8 cellular contexts compared by ENCODE assay signal in the genomic region with DNA sequence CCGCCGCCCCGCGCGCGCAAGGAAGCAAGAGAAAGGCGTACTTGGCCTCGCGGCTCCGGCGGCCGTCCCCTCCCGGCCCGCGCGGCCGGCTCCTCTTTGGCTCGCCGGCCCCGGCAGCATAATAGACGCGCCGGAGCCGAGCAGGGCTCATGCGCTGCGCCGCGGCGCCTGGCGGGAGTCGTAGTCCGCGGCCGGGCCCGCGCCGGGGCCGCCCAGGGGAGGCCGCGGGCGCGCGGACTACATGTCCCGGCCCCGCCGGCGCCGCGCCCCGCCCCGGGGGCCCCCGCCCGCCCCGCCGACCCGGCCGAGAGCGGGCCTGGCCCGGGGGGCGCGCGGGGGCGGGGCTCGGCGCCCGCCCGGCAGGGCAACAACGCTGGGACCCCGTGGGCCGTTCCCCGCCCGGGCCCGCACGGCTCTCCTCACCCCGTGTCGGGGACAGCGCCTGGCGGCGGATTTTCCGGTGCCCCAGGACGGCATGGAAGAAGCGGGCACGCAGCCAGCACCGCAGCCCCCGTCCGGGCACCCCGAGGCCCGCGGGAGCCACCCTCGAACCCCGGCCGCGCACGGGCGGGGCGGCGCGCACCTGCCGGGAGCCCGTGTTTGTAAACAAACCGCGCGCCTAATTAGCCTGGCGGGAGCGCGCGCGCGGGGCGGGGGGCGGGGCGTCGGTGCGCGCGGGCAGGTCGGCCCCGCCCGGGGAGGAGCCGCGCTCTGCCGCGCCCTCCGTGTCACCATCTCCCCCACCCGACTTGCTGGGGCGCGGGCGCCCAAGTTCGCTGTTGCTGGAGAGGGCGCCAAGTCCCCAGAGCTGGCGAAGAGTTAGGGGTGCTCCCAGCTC. TPM values are rescaled to one million over a fixed set of nuclear protein-coding genes. Genes with fewer than 3 reads are reported as not detected.
DNase-seq lines count a peak whose midpoint lies in the region; ATAC-seq and TF ChIP-seq lines count a peak whose summit lies in the region.

TSS of gene BRD3 (minus strand) at position 123 of the 838 bp plus-strand sequence. CDS start 14,549 bp downstream, outside the sequence.

- peak within 1 kb of the TSS; percentile 79 for H3K27ac ChIP-seq in CD4-positive, alpha-beta T cell (ENCODE audit: low read depth, low read length)
- H3K27ac ChIP-seq in effector memory CD4-positive, alpha-beta T cell (ENCODE audit: insufficient read depth, low read length, poor library complexity, severe bottlenecking) = peak within 1 kb of the TSS; percentile 88
- no peak within 1 kb of the TSS for H3K27ac ChIP-seq in mesenchymal stem cell (ENCODE audit: low read length, poor library complexity, severe bottlenecking)

- peak within 1 kb of the TSS; percentile 80 to 82 for H3K14ac ChIP-seq in mesenchymal stem cell (ENCODE audit: low read length in 2 of 2)

- H4K8ac ChIP-seq in mesenchymal stem cell (ENCODE audit: low read length) = peak within 1 kb of the TSS; percentile 51

- peaks cover 19% of the 10 kb centered on the region for H3K4me1 ChIP-seq in effector memory CD4-positive, alpha-beta T cell (ENCODE audit: control insufficient read depth, insufficient read depth, low read length, poor library complexity, severe bottlenecking)
- peaks cover 18% of the 10 kb centered on the region for H3K4me1 ChIP-seq in mesenchymal stem cell (ENCODE audit: control insufficient read depth, insufficient read depth, low read depth, low read length)

- peak within 1 kb of the TSS; percentile 73 for H3K4me3 ChIP-seq in effector memory CD4-positive, alpha-beta T cell (ENCODE audit: insufficient read depth, low read depth, low read length, poor library complexity, severe bottlenecking)
- H3K4me3 ChIP-seq in mesenchymal stem cell (ENCODE audit: insufficient read depth in 1 of 2, low read depth in 1 of 2, low read length in 2 of 2) = peak within 1 kb of the TSS; percentile 90 to 92

- H3K4ac ChIP-seq in mesenchymal stem cell (ENCODE audit: low read depth in 1 of 2, low read length in 2 of 2) = peak within 1 kb of the TSS; percentile 47 to 95

- H2BK5ac ChIP-seq in mesenchymal stem cell (ENCODE audit: low read depth, low read length, poor library complexity, severe bottlenecking) = peak within 1 kb of the TSS; percentile 85

- peak within 1 kb of the TSS; percentile 98 for H3K27ac Mint-ChIP-seq in CD4-positive, alpha-beta T cell

- H2BK120ac ChIP-seq in mesenchymal stem cell (ENCODE audit: low read depth, low read length) = peak within 1 kb of the TSS; percentile 71

- peak within 1 kb of the TSS; percentile 97 for H3K4me3 Mint-ChIP-seq in CD4-positive, alpha-beta T cell

- TF ChIP-seq CTCF in CD4-positive, alpha-beta T cell (IDR thresholded peaks at IDR 0.05) = no peak

- H2AFZ ChIP-seq in mesenchymal stem cell (ENCODE audit: low read depth, low read length) = peak within 1 kb of the TSS; percentile 96

- H2AK5ac ChIP-seq in mesenchymal stem cell (ENCODE audit: low read length, severe bottlenecking) = no peak within 1 kb of the TSS

- peak within 1 kb of the TSS; percentile 36 for H2BK15ac ChIP-seq in mesenchymal stem cell (ENCODE audit: low read depth, poor library complexity, severe bottlenecking)

- under 1% methylated on average over 49 of the region's 131 CpGs for WGBS in mesenchymal stem cell

- H3K9me3 ChIP-seq in CD4-positive, alpha-beta T cell (ENCODE audit: control insufficient read depth, low read length) = no peaks in the 10 kb centered on the region
- H3K9me3 ChIP-seq in effector memory CD4-positive, alpha-beta T cell (ENCODE audit: control insufficient read depth, low read length) = no peaks in the 10 kb centered on the region
- peaks cover 3% of the 10 kb centered on the region for H3K9me3 ChIP-seq in mesenchymal stem cell (ENCODE audit: control insufficient read depth, low read length)

- intact Hi-C loops in CD4-positive, alpha-beta T cell (cut with DNase I, micrococcal nuclease) = loop anchor here (1.0 to 10.0 kb wide), 7 partner anchors 31 to 1837 kb away; partner anchors contain the start of genes BRD3OS (in 2 of the 2), RNU6ATAC (in 2 of the 2) and CAMSAP1 (in 1 of the 2)

- peaks cover 15% of the 10 kb centered on the region for H3K27me3 ChIP-seq in CD4-positive, alpha-beta T cell (ENCODE audit: control insufficient read depth, insufficient read depth, low read length)
- peaks cover 4% of the 10 kb centered on the region for H3K27me3 ChIP-seq in effector memory CD4-positive, alpha-beta T cell (replicated peaks; ENCODE audit: control insufficient read depth, insufficient read depth, low read length, poor library complexity, severe bottlenecking)
- peaks cover 30 to 34% of the 10 kb centered on the region in 2 experiments for H3K27me3 ChIP-seq in mesenchymal stem cell (ENCODE audit: control insufficient read depth in 1 of 2, insufficient read depth in 1 of 2, low read length in 2 of 2)

- peaks cover 37% of the 10 kb centered on the region for H3K4me1 Mint-ChIP-seq in CD4-positive, alpha-beta T cell (ENCODE audit: low read depth)

- H3K36me3 Mint-ChIP-seq in CD4-positive, alpha-beta T cell (ENCODE audit: low read depth) = peaks cover 16% of the 10 kb centered on the region

- peaks cover 1% of the 10 kb centered on the region for H3K79me1 ChIP-seq in mesenchymal stem cell (replicated peaks; ENCODE audit: low read length, poor library complexity, severe bottlenecking)

- peaks cover 22% of the 10 kb centered on the region for H3K27me3 Mint-ChIP-seq in CD4-positive, alpha-beta T cell

- H3K23ac ChIP-seq in mesenchymal stem cell (ENCODE audit: low read length in 2 of 2) = peak within 1 kb of the TSS; percentile 30 to 87

- peak within 1 kb of the TSS in 1 of 2 experiments; percentile 75 for H2BK12ac ChIP-seq in mesenchymal stem cell (ENCODE audit: low read length in 2 of 2)

- DNase-seq in CD4-positive, alpha-beta T cell = peak; percentile 63 to 86 (median 76)
- DNase-seq in NCI-H82 treated with DMSO at 0.1 percent for 48 hours (lab: John Stamatoyannopoulos, UW; ENCODE audit: unreplicated experiment) = peak; percentile 60
- DNase-seq in activated CD8-positive, alpha-beta memory T cell treated with anti-CD3 and anti-CD28 coated beads for 1 hour (ENCODE audit: extremely low read depth in 1 of 2, low read depth in 1 of 2) = peak; percentile 32 to 72
- peak; percentile 69 to 72 (median 70) for DNase-seq in effector memory CD4-positive, alpha-beta T cell
- DNase-seq in mesenchymal stem cell = peak; percentile 87
- DNase-seq in stimulated activated CD8-positive, alpha-beta memory T cell treated with anti-CD3 and anti-CD28 coated beads, Interleukin-12 subunit alpha, Interleukin-12 subunit beta, amount 100 ng/mL, for 24 hours (ENCODE audit: extremely low read depth) = peak; percentile 60

- CTCF ChIA-PET in CD4-positive, alpha-beta T cell (lab: Charles Lee) = interaction anchor here (1.0 to 1.1 kb wide), 2 partner anchors 31 to 96 kb away, joined by 3 to 4 read pairs; partner anchors contain the start of gene RNU6ATAC

- H3K4me2 ChIP-seq in mesenchymal stem cell (ENCODE audit: low read length, poor library complexity, severe bottlenecking) = peak within 1 kb of the TSS; percentile 93

- no peak within 1 kb of the TSS for H4K91ac ChIP-seq in mesenchymal stem cell (ENCODE audit: low read length)

- H3K18ac ChIP-seq in mesenchymal stem cell (ENCODE audit: low read depth in 1 of 2, low read length in 2 of 2) = peak within 1 kb of the TSS; percentile 40 to 70

- H3K9ac ChIP-seq in mesenchymal stem cell (ENCODE audit: low read length) = peak within 1 kb of the TSS; percentile 93

- POLR2A ChIA-PET in CD4-positive, alpha-beta T cell (lab: Charles Lee) = interaction anchor here (0.7 to 1.6 kb wide), 6 partner anchors 43 to 366 kb away, joined by 3 to 20 read pairs (median 4); partner anchors contain the start of genes RNU6ATAC and WDR5

- peak; percentile 76 for ATAC-seq in CD4-positive, alpha-beta T cell (ENCODE audit: poor library complexity)
- peak; percentile 63 for ATAC-seq in GM19395 (IDR thresholded peaks at IDR 0.05; ENCODE audit: unreplicated experiment)
- ATAC-seq in HG03565 (IDR thresholded peaks at IDR 0.05; ENCODE audit: unreplicated experiment) = peak; percentile 64

- H3K9me3 Mint-ChIP-seq in CD4-positive, alpha-beta T cell = no peaks in the 10 kb centered on the region

- H3K36me3 ChIP-seq in effector memory CD4-positive, alpha-beta T cell (ENCODE audit: control insufficient read depth, insufficient read depth, low read length) = no peaks in the 10 kb centered on the region
- H3K36me3 ChIP-seq in mesenchymal stem cell (ENCODE audit: control insufficient read depth in 1 of 2, insufficient read depth in 2 of 2, low read depth in 1 of 2, low read length in 2 of 2) = peaks cover 0 to 17% of the 10 kb centered on the region in 2 experiments

RNA-seq across cellular contexts. Expression of gene BRD3, which starts in this region (rescaled TPM):
- 10 to 100 TPM; 26.7 to 29.0 TPM for total RNA-seq in CD4-positive, alpha-beta T cell
- polyA plus RNA-seq in mesenchymal stem cell (2013, experiment 1 of 2) = 15.9 TPM
- polyA plus RNA-seq in mesenchymal stem cell (2013, experiment 2 of 2) = 15.0 TPM
